In the genomic region with DNA sequence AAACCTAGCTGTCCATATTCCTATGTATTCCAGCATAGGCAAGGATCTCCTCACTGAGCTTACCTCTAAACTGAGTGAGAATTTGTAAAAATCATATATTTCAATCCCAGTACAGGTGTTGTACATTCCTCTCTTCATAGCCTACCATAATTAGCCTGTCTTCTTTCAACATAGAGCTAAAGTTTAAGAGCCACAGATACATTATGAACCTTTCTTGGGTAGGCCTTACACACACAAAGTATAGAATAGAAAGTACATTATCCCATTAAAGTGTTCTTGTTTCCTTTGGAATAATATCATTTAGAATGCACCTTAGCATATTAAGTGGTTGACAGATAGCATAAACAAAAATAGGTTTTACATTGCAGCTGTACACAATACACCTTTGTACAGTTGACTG, we compare ENCODE assay signal across 19 cellular contexts.
"Had no signal": no experiment of that assay in that cellular context is flagged by ENCODE, and none has a peak within 500 bp of the region (broad histone marks: within the 10 kb centered on the region; RNA-seq: fewer than 3 reads in every experiment).

No MANE protein-coding gene starts in this region.

- ATAC-seq: Panc1 had no signal

- DNase-seq: KBM-7, MV-4-11, NCI-H1048, NCI-H1105, NCI-H1417, NCI-H1436 treated with DMSO at 0.1 percent for 48 hours, NCI-H1694, NCI-H187 treated with DMSO at 0.1 percent for 48 hours, NCI-H2029 treated with DMSO at 0.1 percent for 48 hours, NCI-H2171 treated with DMSO at 0.1 percent for 48 hours, NCI-H345, NCI-H446 treated with DMSO at 0.1 percent for 48 hours, NCI-H524, NCI-H526 treated with DMSO at 0.1 percent for 48 hours, NCI-H774, SHP77, SK-N-SH had no signal

- H3K27ac ChIP-seq: RWPE1 had no signal
